17 cellular contexts compared by ENCODE assay signal in the genomic region with DNA sequence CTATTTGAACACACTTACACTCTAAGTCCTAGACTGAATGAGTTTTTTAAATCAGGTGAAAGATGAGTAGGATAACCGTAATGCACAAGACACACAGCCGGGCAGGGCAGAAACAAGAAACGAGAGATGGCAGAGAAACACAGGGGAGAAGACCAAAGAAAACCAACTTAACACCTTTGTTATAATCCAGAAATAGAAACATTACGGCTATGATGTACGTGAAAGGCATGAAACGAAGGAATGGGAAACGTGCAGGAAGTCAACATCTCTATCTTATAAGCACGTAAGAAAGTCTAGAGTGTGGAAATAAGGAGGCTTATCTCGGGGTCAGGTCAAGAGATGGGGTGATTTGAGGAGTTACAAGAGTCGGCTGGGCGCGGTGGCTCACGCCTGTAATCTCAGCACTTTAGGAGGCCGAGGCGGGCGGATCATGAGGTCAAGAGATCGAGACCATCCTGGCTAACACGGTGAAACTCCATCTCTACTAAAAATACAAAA.
"Had no signal": no experiment of that assay in that cellular context is flagged by ENCODE, and none has a peak within 500 bp of the region (broad histone marks: within the 10 kb centered on the region; RNA-seq: fewer than 3 reads in every experiment).

No MANE protein-coding gene starts in this region.

- H3K27ac ChIP-seq: ascending aorta, coronary artery, right atrium auricular region, WERI-Rb-1 had no signal

- H3K9me3 ChIP-seq: ascending aorta, heart left ventricle, left ventricle myocardium inferior, right atrium auricular region, tibial nerve had no signal

- DNase-seq: activated CD4-positive, alpha-beta T cell treated with anti-CD3 and anti-CD28 coated beads, Interleukin-2, amount 10 ng/mL, durations not matched to agents 7 days and 5 days; activated gamma-delta T cell; activated naive CD8-positive, alpha-beta T cell treated with anti-CD3 and anti-CD28 coated beads, Interleukin-2, amount 50 U/mL, for 24 hours; activated T-cell treated with anti-CD3 and anti-CD28 coated beads, Interleukin-2, amount 50 U/mL, for 24 hours; effector CD4-positive, alpha-beta T cell; heart left ventricle; islet precursor cell; left ventricle myocardium inferior; posterior cingulate gyrus; SIG-M5; stimulated activated CD4-positive, alpha-beta T cell treated with anti-CD3 and anti-CD28 coated beads, Interleukin-4, amount 100 ng/mL, for 4 hours; WERI-Rb-1 had no signal

- H3K27me3 Mint-ChIP-seq: activated CD4-positive, alpha-beta T cell treated with anti-CD3 and anti-CD28 coated beads, Interleukin-2, amount 10 ng/mL, durations not matched to agents 7 days and 5 days; activated naive CD8-positive, alpha-beta T cell treated with anti-CD3 and anti-CD28 coated beads, Interleukin-2, amount 50 U/mL, for 24 hours; activated T-cell treated with anti-CD3 and anti-CD28 coated beads, Interleukin-2, amount 50 U/mL, for 24 hours had no signal

- H3K27me3 ChIP-seq: ascending aorta, heart left ventricle, right atrium auricular region, tibial nerve had no signal

- H3K27ac Mint-ChIP-seq: activated T-cell treated with anti-CD3 and anti-CD28 coated beads, Interleukin-2, amount 50 U/mL, for 24 hours had no signal

- ATAC-seq: activated naive CD8-positive, alpha-beta T cell treated with anti-CD3 and anti-CD28 coated beads, Interleukin-2, amount 50 U/mL, for 24 hours; heart left ventricle had no signal

- H3K4me1 ChIP-seq: ascending aorta had no signal

- H3K4me3 ChIP-seq: ascending aorta, coronary artery, heart left ventricle, left ventricle myocardium inferior, right atrium auricular region, skin epidermis, tibial nerve had no signal

- H3K9me3 Mint-ChIP-seq: activated CD4-positive, alpha-beta T cell treated with anti-CD3 and anti-CD28 coated beads, Interleukin-2, amount 10 ng/mL, durations not matched to agents 7 days and 5 days; activated naive CD8-positive, alpha-beta T cell treated with anti-CD3 and anti-CD28 coated beads, Interleukin-2, amount 50 U/mL, for 24 hours; activated T-cell treated with anti-CD3 and anti-CD28 coated beads, Interleukin-2, amount 50 U/mL, for 24 hours had no signal

- H3K36me3 ChIP-seq: ascending aorta, heart left ventricle, left ventricle myocardium inferior, right atrium auricular region, tibial nerve, WERI-Rb-1 had no signal

- H3K4me3 Mint-ChIP-seq: activated naive CD8-positive, alpha-beta T cell treated with anti-CD3 and anti-CD28 coated beads, Interleukin-2, amount 50 U/mL, for 24 hours; activated T-cell treated with anti-CD3 and anti-CD28 coated beads, Interleukin-2, amount 50 U/mL, for 24 hours had no signal
